ENCODE assay signal across 20 cellular contexts in the genomic region with DNA sequence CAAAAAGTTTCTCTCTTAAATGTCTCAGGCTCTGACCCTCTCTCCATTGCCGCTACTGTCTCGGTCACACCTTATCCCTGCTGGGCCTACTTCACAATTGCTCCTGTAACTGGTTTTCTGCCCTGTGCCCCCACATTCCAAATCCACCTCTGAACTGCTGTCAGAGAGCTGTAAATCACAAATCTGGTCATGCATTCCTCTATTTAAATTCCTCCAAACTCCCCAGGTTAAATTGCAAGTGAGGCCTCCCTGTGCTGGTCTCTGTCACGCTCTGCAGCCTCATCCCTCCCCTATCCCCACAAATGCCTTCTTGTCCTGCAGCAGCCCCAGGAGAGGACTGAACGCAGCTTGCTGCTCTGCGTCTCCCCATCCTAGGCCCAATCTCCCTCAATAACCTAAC. TPM values are rescaled to one million over a fixed set of nuclear protein-coding genes. Genes with fewer than 3 reads are reported as not detected.
A peak's percentile ranks its signal among the peaks of the same experiment; 100 is the strongest.
DNase-seq lines count a peak whose midpoint lies in the region; ATAC-seq, FAIRE-seq and TF ChIP-seq lines count a peak whose summit lies in the region.
"Had no signal": no experiment of that assay in that cellular context is flagged by ENCODE, and none has a peak within 500 bp of the region (broad histone marks: within the 10 kb centered on the region; RNA-seq: fewer than 3 reads in every experiment).

No MANE protein-coding gene starts in this region.

- no peak overlapping the region for H4K91ac ChIP-seq in H9 (ENCODE audit: insufficient read length, low read depth, low read length)
- no peak overlapping the region for H4K91ac ChIP-seq in H1 (replicated peaks; ENCODE audit: insufficient read length, low read length)

- H3K36me3 Mint-ChIP-seq in H9 (ENCODE audit: insufficient read depth in 1 of 3, low read depth in 3 of 3) (no peaks in the 10 kb centered on the region; a peak in 1 of 7 replicates), naive B cell (no peaks in the 10 kb centered on the region), type B pancreatic cell (no peaks in the 10 kb centered on the region)
- H3K36me3 Mint-ChIP-seq in stimulated activated effector memory CD8-positive, alpha-beta T cell treated with anti-CD3 and anti-CD28 coated beads, Interleukin-12 subunit alpha, Interleukin-12 subunit beta, amount 100 ng/mL, for 72 hours: no peaks in the 10 kb centered on the region
- no peaks in the 10 kb centered on the region for H3K36me3 Mint-ChIP-seq in activated naive CD8-positive, alpha-beta T cell treated with anti-CD3 and anti-CD28 coated beads for 36 hours
- H3K36me3 Mint-ChIP-seq: CD8-positive, alpha-beta T cell had no signal

- H3K9me3 ChIP-seq in H9 (ENCODE audit: control insufficient read depth, low read depth, low read length) (no peaks in the 10 kb centered on the region), H1 (ENCODE audit: insufficient read depth in 2 of 2, low read depth in 1 of 2, low read length in 1 of 2) (no peaks in the 10 kb centered on the region)
- H3K9me3 ChIP-seq: BLaER1 treated with 17β-estradiol and CSF1 and Interleukin-3, amounts not matched to agents 10 nM and 100 nM; HAP-1 had no signal

- H3K27ac Mint-ChIP-seq in H9 (peak overlapping the region in 1 of 3 experiments; percentile 6; a peak in 1 of 7 replicates), naive B cell (peak overlapping the region in 4 of 6 donors; percentile 5 to 92 (median 60)), type B pancreatic cell (no peak overlapping the region)
- H3K27ac Mint-ChIP-seq in stimulated activated effector memory CD8-positive, alpha-beta T cell treated with anti-CD3 and anti-CD28 coated beads, Interleukin-12 subunit alpha, Interleukin-12 subunit beta, amount 100 ng/mL, for 72 hours: no peak overlapping the region
- no peak overlapping the region for H3K27ac Mint-ChIP-seq in activated naive CD8-positive, alpha-beta T cell treated with anti-CD3 and anti-CD28 coated beads for 36 hours
- H3K27ac Mint-ChIP-seq: B cell; CD8-positive, alpha-beta T cell had no signal

- H3K27me3 ChIP-seq in H9 (ENCODE audit: insufficient read depth, low read length): no peaks in the 10 kb centered on the region
- H3K27me3 ChIP-seq in H1 (replicated peaks in 1 of 4; ENCODE audit: control insufficient read depth in 3 of 4, extremely low read depth in 1 of 4, insufficient read depth in 3 of 4, low read length in 3 of 4): no peaks in the 10 kb centered on the region
- H3K27me3 ChIP-seq: BLaER1 treated with 17β-estradiol and CSF1 and Interleukin-3, amounts not matched to agents 10 nM and 100 nM had no signal

- H3T11ph ChIP-seq in H9 (ENCODE audit: low read length): no peak overlapping the region

- H3K4me1 Mint-ChIP-seq in H9 (peaks cover 4 to 5% of the 10 kb centered on the region in 2 experiments; a peak in 1 of 4 replicates), naive B cell (peaks cover 0 to 6% (median 0%) of the 10 kb centered on the region in 3 donors), type B pancreatic cell (ENCODE audit: unreplicated experiment) (no peaks in the 10 kb centered on the region)
- no peaks in the 10 kb centered on the region for H3K4me1 Mint-ChIP-seq in stimulated activated effector memory CD8-positive, alpha-beta T cell treated with anti-CD3 and anti-CD28 coated beads, Interleukin-12 subunit alpha, Interleukin-12 subunit beta, amount 100 ng/mL, for 72 hours
- H3K4me1 Mint-ChIP-seq in activated naive CD8-positive, alpha-beta T cell treated with anti-CD3 and anti-CD28 coated beads for 36 hours: no peaks in the 10 kb centered on the region
- H3K4me1 Mint-ChIP-seq: B cell had no signal

- no peak overlapping the region for H3K27ac ChIP-seq in H9 (ENCODE audit: insufficient read length, low read depth, low read length)
- no peak overlapping the region for H3K27ac ChIP-seq in H1 (ENCODE audit: low read depth, low read length)
- H3K27ac ChIP-seq: BLaER1 treated with 17β-estradiol and CSF1 and Interleukin-3, amounts not matched to agents 10 nM and 100 nM; HL-60 had no signal

- H3K23ac ChIP-seq in H9 (ENCODE audit: insufficient read length, low read depth, low read length) (no peak overlapping the region), H1 (ENCODE audit: insufficient read length) (no peak overlapping the region)

- no peak overlapping the region for H3K56ac ChIP-seq in H9 (ENCODE audit: insufficient read length, low read depth, low read length)
- no peak overlapping the region for H3K56ac ChIP-seq in H1 (replicated peaks; ENCODE audit: insufficient read length, low read depth, low read length)

- H2BK15ac ChIP-seq in H9 (ENCODE audit: low read depth, low read length) (no peak overlapping the region), H1 (ENCODE audit: low read length) (no peak overlapping the region)

- H3K79me2 ChIP-seq in H9 (ENCODE audit: insufficient read depth, low read length) (no peaks in the 10 kb centered on the region), H1 (ENCODE audit: control insufficient read depth in 1 of 2, insufficient read depth in 2 of 2, low read length in 2 of 2) (no peaks in the 10 kb centered on the region)

- TF ChIP-seq RAD21 in H1 (IDR thresholded peaks at IDR 0.05 in 1 of 2, conservative IDR thresholded peaks at IDR 0.05 in 1 of 2; ENCODE audit: low read depth in 2 of 2, low read length in 2 of 2): no peak

- TF ChIP-seq CTCF in H9 (conservative IDR thresholded peaks at IDR 0.05): no peak
- no peak for TF ChIP-seq CTCF in H1 (IDR thresholded peaks at IDR 0.05; ENCODE audit: control extremely low read depth in 1 of 3, insufficient read depth in 1 of 3, low read depth in 1 of 3, low read length in 3 of 3)
- no peak for TF ChIP-seq CTCF in foreskin fibroblast (IDR thresholded peaks at IDR 0.05; ENCODE audit: low read depth, low read length)
- TF ChIP-seq CTCF in type B pancreatic cell (conservative IDR thresholded peaks at IDR 0.05): no peak

- H3K4me2 ChIP-seq in H9 (ENCODE audit: insufficient read depth, insufficient read length, low read length) (no peak overlapping the region), H1 (ENCODE audit: insufficient read depth in 1 of 2, low read depth in 2 of 2, low read length in 2 of 2) (no peak overlapping the region; a peak in 1 of 4 replicates)
- H3K4me2 ChIP-seq: BLaER1 treated with 17β-estradiol and CSF1 and Interleukin-3, amounts not matched to agents 10 nM and 100 nM had no signal

- TF ChIP-seq POLR2A in H1 (IDR thresholded peaks at IDR 0.05; ENCODE audit: control extremely low read depth in 1 of 2, low read depth in 2 of 2, low read length in 2 of 2): no peak

- H3K4me1 ChIP-seq in H9 (ENCODE audit: insufficient read depth, low read length): no peaks in the 10 kb centered on the region
- no peaks in the 10 kb centered on the region for H3K4me1 ChIP-seq in H1 (replicated peaks in 1 of 4; ENCODE audit: control insufficient read depth in 3 of 4, insufficient read depth in 4 of 4, low read length in 3 of 4)
- H3K4me1 ChIP-seq: HAP-1 had no signal

- H2BK120ac ChIP-seq in H9 (ENCODE audit: low read depth, low read length, poor library complexity, severe bottlenecking): no peak overlapping the region
- H2BK120ac ChIP-seq in H1 (replicated peaks; ENCODE audit: low read depth, low read length): no peak overlapping the region

- FAIRE-seq in H1 (lab: Jason Lieb, UNC): no peak
- FAIRE-seq: GM12892, GM18507, K562 had no signal

- no peak for ATAC-seq in naive B cell (ENCODE audit: low read depth in 2 of 2)
- ATAC-seq in stimulated activated effector memory CD8-positive, alpha-beta T cell treated with anti-CD3 and anti-CD28 coated beads, Interleukin-12 subunit alpha, Interleukin-12 subunit beta, amount 100 ng/mL, for 72 hours: peak; percentile 34
- ATAC-seq: CD8-positive, alpha-beta T cell; K562 had no signal

- H3K14ac ChIP-seq in H9 (ENCODE audit: insufficient read depth, low read length): no peak overlapping the region
- H3K14ac ChIP-seq in H1 (ENCODE audit: insufficient read length): no peak overlapping the region

- no peak overlapping the region for H3K18ac ChIP-seq in H9 (ENCODE audit: insufficient read length, low read depth, low read length)
- H3K18ac ChIP-seq in H1 (ENCODE audit: extremely low read depth, low read length): no peak overlapping the region

- H3K23me2 ChIP-seq in H9 (ENCODE audit: insufficient read length, low read depth, low read length, poor library complexity, severe bottlenecking) (no peaks in the 10 kb centered on the region), H1 (ENCODE audit: low read depth, low read length) (no peaks in the 10 kb centered on the region)

- H2AFZ ChIP-seq in H9 (ENCODE audit: low read length) (peak overlapping the region; percentile 2), H1 (ENCODE audit: low read length) (peak overlapping the region; percentile 66; the same call in 1 of the 2 replicates)

- H3K9ac ChIP-seq in H9 (ENCODE audit: extremely low read depth, insufficient read length, low read length): no peak overlapping the region
- H3K9ac ChIP-seq in H1 (replicated peaks in 1 of 4; ENCODE audit: extremely low read depth in 1 of 4, low read depth in 3 of 4, low read length in 3 of 4): no peak overlapping the region
- H3K9ac ChIP-seq: BLaER1 treated with 17β-estradiol and CSF1 and Interleukin-3, amounts not matched to agents 10 nM and 100 nM had no signal

- WGBS in H9 (ENCODE audit: extremely low coverage, insufficient read length, low lambda C conversion rate): no CpG with 5 or more reads among the region's 5 CpGs
- 86% methylated on average over 5 of the region's 5 CpGs; no CpG with 5 or more reads in 1 of the 2 experiments for WGBS in H1 (ENCODE audit: extremely low coverage in 1 of 2, insufficient coverage in 1 of 2, insufficient read length in 1 of 2, insufficient replicate concordance in 2 of 2, low coverage in 1 of 2, low lambda C conversion rate in 2 of 2, missing lambda C conversion rate in 1 of 2), 2 experiments

- no peaks in the 10 kb centered on the region for H3K36me3 ChIP-seq in H1 (ENCODE audit: control insufficient read depth in 2 of 4, insufficient read depth in 4 of 4, low read length in 3 of 4)
- H3K36me3 ChIP-seq: BLaER1 treated with 17β-estradiol and CSF1 and Interleukin-3, amounts not matched to agents 10 nM and 100 nM; HAP-1 had no signal

- no peaks in the 10 kb centered on the region for H3K79me1 ChIP-seq in H9 (ENCODE audit: insufficient read depth, low read depth, low read length, poor library complexity, severe bottlenecking)
- H3K79me1 ChIP-seq in H1 (ENCODE audit: low read depth, low read length): no peaks in the 10 kb centered on the region

- H4K8ac ChIP-seq in H9 (replicated peaks; ENCODE audit: insufficient read length, low read depth, low read length) (no peak overlapping the region), H1 (ENCODE audit: extremely low read depth, insufficient read depth, low read length) (no peak overlapping the region)

- H2AK5ac ChIP-seq in H9 (ENCODE audit: insufficient read length, low read length) (no peak overlapping the region), H1 (ENCODE audit: low read depth, low read length) (0 out of 2 replicates have a peak overlapping the region, but pooled peaks have one; percentile 24)

- H3K4me3 ChIP-seq in H1 (ENCODE audit: extremely low read depth in 1 of 4, insufficient read depth in 2 of 4, low read depth in 3 of 4, low read length in 4 of 4) (no peak overlapping the region), foreskin fibroblast (ENCODE audit: low read depth in 1 of 2, low read length in 2 of 2) (no peak overlapping the region)
- H3K4me3 ChIP-seq: BLaER1 treated with 17β-estradiol and CSF1 and Interleukin-3, amounts not matched to agents 10 nM and 100 nM; HAP-1; K562 had no signal

- CTCF ChIA-PET in H1 (lab: Charles Lee; ENCODE audit: partially characterized antibody): interaction anchor here (1.7 to 2.5 kb wide), 2 partner anchors 14 to 16 kb away, joined by 4 to 10 read pairs; no protein-coding TSS in a partner anchor

- H3K9me3 Mint-ChIP-seq in H9 (peaks cover 0 to 3% of the 10 kb centered on the region in 2 experiments; a peak in 1 of 5 replicates), naive B cell (no peaks in the 10 kb centered on the region), type B pancreatic cell (no peaks in the 10 kb centered on the region)
- H3K9me3 Mint-ChIP-seq in stimulated activated effector memory CD8-positive, alpha-beta T cell treated with anti-CD3 and anti-CD28 coated beads, Interleukin-12 subunit alpha, Interleukin-12 subunit beta, amount 100 ng/mL, for 72 hours: no peaks in the 10 kb centered on the region
- no peaks in the 10 kb centered on the region for H3K9me3 Mint-ChIP-seq in activated naive CD8-positive, alpha-beta T cell treated with anti-CD3 and anti-CD28 coated beads for 36 hours
- H3K9me3 Mint-ChIP-seq: CD8-positive, alpha-beta T cell had no signal

- H4K5ac ChIP-seq in H9 (ENCODE audit: insufficient read length, low read depth, low read length) (no peak overlapping the region), H1 (ENCODE audit: insufficient read length, low read depth, low read length) (no peak overlapping the region)

- H2BK20ac ChIP-seq in H9 (ENCODE audit: low read depth, low read length, poor library complexity, severe bottlenecking): no peak overlapping the region
- H2BK20ac ChIP-seq in H1 (ENCODE audit: low read length): peak overlapping the region; percentile 64; the same call in 1 of the 2 replicates

- POLR2A ChIA-PET in H1 (lab: Charles Lee; ENCODE audit: partially characterized antibody): no interaction called here

- H4K20me1 ChIP-seq in H9 (ENCODE audit: control insufficient read depth, insufficient read depth, insufficient read length) (no peaks in the 10 kb centered on the region), H1 (replicated peaks in 1 of 2; ENCODE audit: control insufficient read depth in 1 of 2, insufficient read depth in 2 of 2, low read length in 2 of 2) (no peaks in the 10 kb centered on the region)
- H4K20me1 ChIP-seq: BLaER1 treated with 17β-estradiol and CSF1 and Interleukin-3, amounts not matched to agents 10 nM and 100 nM had no signal

- DNase-seq in H9 (no peak), H1 (ENCODE audit: low read depth in 1 of 2, low spot score in 2 of 2) (no peak), naive B cell (no peak), foreskin fibroblast (no peak), type B pancreatic cell (ENCODE audit: extremely low spot score, unreplicated experiment) (no peak)
- DNase-seq in stimulated activated effector memory CD8-positive, alpha-beta T cell treated with anti-CD3 and anti-CD28 coated beads, Interleukin-12 subunit alpha, Interleukin-12 subunit beta, amount 100 ng/mL, for 72 hours (ENCODE audit: low spot score in 2 of 2): no peak
- DNase-seq in activated naive CD8-positive, alpha-beta T cell treated with anti-CD3 and anti-CD28 coated beads for 36 hours: no peak
- DNase-seq: Calu3; CD8-positive, alpha-beta T cell; DMS 273 treated with DMSO at 0.1 percent for 48 hours; DMS53; GDM1; GOT3 had no signal

- H2BK12ac ChIP-seq in H9 (ENCODE audit: insufficient read length, low read depth, low read length): no peak overlapping the region
- H2BK12ac ChIP-seq in H1 (ENCODE audit: low read depth, low read length): no peak overlapping the region

- no peak overlapping the region for H2BK5ac ChIP-seq in H9 (ENCODE audit: insufficient read length, low read length)
- H2BK5ac ChIP-seq in H1 (ENCODE audit: low read depth, low read length): no peak overlapping the region

- TF ChIP-seq EP300 in H1 (IDR thresholded peaks at IDR 0.05; ENCODE audit: borderline replicate concordance in 1 of 2, low read depth in 2 of 2, low read length in 2 of 2): no peak

- H3K27me3 Mint-ChIP-seq in H9 (ENCODE audit: low read depth) (no peaks in the 10 kb centered on the region), naive B cell (no peaks in the 10 kb centered on the region), type B pancreatic cell (peaks cover 9% of the 10 kb centered on the region)
- no peaks in the 10 kb centered on the region for H3K27me3 Mint-ChIP-seq in activated naive CD8-positive, alpha-beta T cell treated with anti-CD3 and anti-CD28 coated beads for 36 hours

- no peak overlapping the region for H3K4me3 Mint-ChIP-seq in H9
- H3K4me3 Mint-ChIP-seq in naive B cell: no peak overlapping the region
- no peak overlapping the region for H3K4me3 Mint-ChIP-seq in stimulated activated effector memory CD8-positive, alpha-beta T cell treated with anti-CD3 and anti-CD28 coated beads, Interleukin-12 subunit alpha, Interleukin-12 subunit beta, amount 100 ng/mL, for 72 hours
- no peak overlapping the region for H3K4me3 Mint-ChIP-seq in type B pancreatic cell
- no peak overlapping the region for H3K4me3 Mint-ChIP-seq in activated naive CD8-positive, alpha-beta T cell treated with anti-CD3 and anti-CD28 coated beads for 36 hours
- H3K4me3 Mint-ChIP-seq: B cell; CD8-positive, alpha-beta T cell had no signal

- H3K4ac ChIP-seq in H9 (ENCODE audit: low read depth, low read length): no peak overlapping the region
- no peak overlapping the region for H3K4ac ChIP-seq in H1 (replicated peaks; ENCODE audit: insufficient read length, low read depth, low read length)

RNA-seq across cellular contexts. Expression of a gene that starts 40.4 kb away (rescaled TPM):
- total RNA-seq in H9 (2021) (104 and 111 TPM in 2 replicates), type B pancreatic cell (ENCODE audit: low replicate concordance) (17.3 and 37.8 TPM in 2 replicates)
- total RNA-seq in H1 (2021; fragmentation: NEBNext Ultra II Directional; extraction: Animal tissue kit (Norgen Biotek cat#: 25700)): 166 and 168 TPM in 2 replicates
- polyA plus RNA-seq in H1 (2011; rRNA removed) (78.6 and 93.8 TPM in 2 replicates), naive B cell (ENCODE audit: low read depth in 6 of 6) (100 to 1,000 TPM; 229 to 356 (median 303) TPM)
- 113 TPM for polyA plus RNA-seq in H1 (2011; cell fraction: cytosol; rRNA removed)
- polyA plus RNA-seq in H1 (2011; cell fraction: nucleus; rRNA removed): 105 TPM
- polyA plus RNA-seq in H1 (2012, experiment 1 of 2): 105 to 144 TPM (median 112 TPM) in 4 replicates
- 28.7 TPM for polyA plus RNA-seq in H1 (2012, experiment 2 of 2)
- polyA plus RNA-seq in H1 (2013, experiment 1 of 2): 90.9 TPM
- 87.9 TPM for polyA plus RNA-seq in H1 (2013, experiment 2 of 2)
- 141 and 202 TPM in 2 replicates for polyA minus RNA-seq in H1 (2011; rRNA and poly(A)+ RNA removed)
- 86.8 TPM for polyA minus RNA-seq in H1 (2011; cell fraction: cytosol; rRNA and poly(A)+ RNA removed)
- 181 TPM for polyA minus RNA-seq in H1 (2011; cell fraction: nucleus; rRNA and poly(A)+ RNA removed)
- total RNA-seq in activated naive CD8-positive, alpha-beta T cell treated with anti-CD3 and anti-CD28 coated beads for 36 hours: 100 to 1,000 TPM; 123 to 128 TPM

Comparison
In these comparisons a context has a peak if more than half of its experiments do, and no peak if none do; other contexts are left out.
1. H3K27ac Mint-ChIP-seq: peak in naive B cell (4 of 6); none in stimulated activated effector memory CD8-positive, alpha-beta T cell treated with anti-CD3 and anti-CD28 coated beads, Interleukin-12 subunit alpha, Interleukin-12 subunit beta, amount 100 ng/mL, for 72 hours (single experiment), type B pancreatic cell (single experiment) and activated naive CD8-positive, alpha-beta T cell treated with anti-CD3 and anti-CD28 coated beads for 36 hours (single experiment).